1 cellular context compared by ENCODE assay signal in genomic region chr6:18264338-18265098, GRCh38.
TF ChIP-seq lines count a peak whose summit lies in the region.

Gene DEK (minus strand): TSS chr6:18264530. CDS start chr6:18263987, 543 bp downstream.

TF ChIP-seq in K562, 482 proteins besides CTCF, POLR2A, EP300 and RAD21 (continued from another document and continues in another):
- TF ChIP-seq ZNF146 (CRISPR knock-in tag; IDR thresholded peaks at IDR 0.05; ENCODE audit: unreplicated experiment): no peak
- no peak for TF ChIP-seq GABPB2 (CRISPR knock-in tag; conservative IDR thresholded peaks at IDR 0.05)
- no peak; the same call in 1 of the 2 replicates for TF ChIP-seq GTF2E2 (tag; IDR thresholded peaks at IDR 0.05)
- no peak for TF ChIP-seq ZNF274 (IDR thresholded peaks at IDR 0.05; ENCODE audit: borderline replicate concordance, low read depth, low read length)
- TF ChIP-seq TCF7 (IDR thresholded peaks at IDR 0.05; ENCODE audit: borderline replicate concordance): no peak
- TF ChIP-seq ZNF668 (CRISPR knock-in tag; IDR thresholded peaks at IDR 0.05): no peak
- TF ChIP-seq TCF7L2 (IDR thresholded peaks at IDR 0.05; ENCODE audit: low read depth, low read length): no peak
- no peak for TF ChIP-seq ZC3H11A (IDR thresholded peaks at IDR 0.05; ENCODE audit: low read depth, low read length)
- peak; percentile 77 for TF ChIP-seq MTA3 (IDR thresholded peaks at IDR 0.05; ENCODE audit: borderline replicate concordance)
- TF ChIP-seq TAF15 (IDR thresholded peaks at IDR 0.05; ENCODE audit: low read depth, low read length): no peak
- no peak for TF ChIP-seq TSC22D4 (tag; IDR thresholded peaks at IDR 0.05)
- TF ChIP-seq FOXJ3 (CRISPR knock-in tag; IDR thresholded peaks at IDR 0.05): no peak
- no peak for TF ChIP-seq ZNF699 (CRISPR knock-in tag; IDR thresholded peaks at IDR 0.05; ENCODE audit: insufficient replicate concordance)
- peak in 2 of 3 experiments; percentile 14 to 75; a peak in 2 of 6 replicates for TF ChIP-seq ZBTB11 (CRISPR knock-in tag; IDR thresholded peaks at IDR 0.05)
- TF ChIP-seq ZNF3 (CRISPR knock-in tag; IDR thresholded peaks at IDR 0.05): no peak
- no peak for TF ChIP-seq ZNF79 (CRISPR knock-in tag; IDR thresholded peaks at IDR 0.05; ENCODE audit: low read depth)
- TF ChIP-seq SREBF2 (CRISPR knock-in tag; IDR thresholded peaks at IDR 0.05): no peak
- TF ChIP-seq ZNF785 (CRISPR knock-in tag; IDR thresholded peaks at IDR 0.05): no peak
- peak; percentile 92 for TF ChIP-seq ILF3 (IDR thresholded peaks at IDR 0.05; ENCODE audit: borderline replicate concordance)
- TF ChIP-seq SOX6 (IDR thresholded peaks at IDR 0.05): peak; percentile 50; the same call in 1 of the 2 replicates
- no peak for TF ChIP-seq HES1 (IDR thresholded peaks at IDR 0.05; ENCODE audit: low read depth)
- TF ChIP-seq MITF (IDR thresholded peaks at IDR 0.05): no peak
- TF ChIP-seq CBX8 (IDR thresholded peaks at IDR 0.05; ENCODE audit: borderline replicate concordance, extremely low read depth, low read depth, low read length, poor library complexity, severe bottlenecking): no peak
- TF ChIP-seq SETDB1 (IDR thresholded peaks at IDR 0.05; ENCODE audit: low read length): no peak
- no peak for TF ChIP-seq HNRNPUL1 (IDR thresholded peaks at IDR 0.05; ENCODE audit: low read length)
- TF ChIP-seq HNRNPK (IDR thresholded peaks at IDR 0.05; ENCODE audit: low read depth, low read length, poor library complexity, severe bottlenecking): no peak
- TF ChIP-seq ADNP (tag; IDR thresholded peaks at IDR 0.05): no peak
- TF ChIP-seq POLR2G (IDR thresholded peaks at IDR 0.05; ENCODE audit: low read depth, low read length): peak; percentile 98
- TF ChIP-seq ZNF175 (CRISPR knock-in tag; IDR thresholded peaks at IDR 0.05; ENCODE audit: low read depth): no peak
- TF ChIP-seq ARID1B (IDR thresholded peaks at IDR 0.05): peak; percentile 31; the same call in 1 of the 2 replicates
- no peak for TF ChIP-seq POLR3G (IDR thresholded peaks at IDR 0.05; ENCODE audit: extremely low read depth, insufficient read length, insufficient replicate concordance)
- no peak for TF ChIP-seq ZNF398 (CRISPR knock-in tag; IDR thresholded peaks at IDR 0.05)
- no peak for TF ChIP-seq PHB (CRISPR knock-in tag; IDR thresholded peaks at IDR 0.05)
- TF ChIP-seq TGIF2 (CRISPR knock-in tag; IDR thresholded peaks at IDR 0.05): no peak; the same call in 1 of the 2 replicates
- no peak for TF ChIP-seq ZNF165 (CRISPR knock-in tag; IDR thresholded peaks at IDR 0.05; ENCODE audit: borderline replicate concordance)
- TF ChIP-seq SMAD2 (IDR thresholded peaks at IDR 0.05; ENCODE audit: low read depth, low read length): no peak
- TF ChIP-seq TAL1 (IDR thresholded peaks at IDR 0.05): no peak
- TF ChIP-seq PRDM10 (IDR thresholded peaks at IDR 0.05; ENCODE audit: partially characterized antibody): no peak
- no peak for TF ChIP-seq POU5F1 (IDR thresholded peaks at IDR 0.05; ENCODE audit: borderline replicate concordance, low read depth, low read length, partially characterized antibody)
- no peak for TF ChIP-seq ZBTB40 (IDR thresholded peaks at IDR 0.05)
- TF ChIP-seq ZBTB40 (CRISPR knock-in tag; IDR thresholded peaks at IDR 0.05): no peak
- TF ChIP-seq ZNF280A (IDR thresholded peaks at IDR 0.05; ENCODE audit: low read depth, partially characterized antibody): no peak
- TF ChIP-seq EHMT2 (IDR thresholded peaks at IDR 0.05): no peak
- TF ChIP-seq SAFB (IDR thresholded peaks at IDR 0.05; ENCODE audit: borderline replicate concordance, low read depth, low read length): peak; percentile 96
- TF ChIP-seq ZNF197 (CRISPR knock-in tag; IDR thresholded peaks at IDR 0.05; ENCODE audit: low read depth): no peak
